Comparison of ENCODE assay signal across 13 cellular contexts in genomic region chr1:232413674-232414073, GRCh38.
"Had no signal": no experiment of that assay in that cellular context is flagged by ENCODE, and none has a peak within 500 bp of the region (broad histone marks: within the 10 kb centered on the region; RNA-seq: fewer than 3 reads in every experiment).

No MANE protein-coding gene starts in this region.

- H3K27ac ChIP-seq: foreskin keratinocyte had no signal

- DNase-seq: effector memory CD8-positive, alpha-beta T cell; erythroblast; foreskin keratinocyte; hippocampal formation; kidney glomerular epithelial cell; mammary epithelial cell; mucosa of descending colon; natural killer cell; posterior cingulate gyrus; right cardiac atrium; small intestine; stimulated activated CD4-positive, alpha-beta T cell treated with anti-CD3 and anti-CD28 coated beads, Interleukin-12 subunit alpha, Interleukin-12 subunit beta, amount 100 ng/mL, for 4 hours; stimulated activated naive CD4-positive, alpha-beta T cell treated with Interleukin-2 at 50 U/mL for 16 hours had no signal

- H3K4me3 ChIP-seq: mucosa of descending colon had no signal

- H3K27me3 ChIP-seq: foreskin keratinocyte had no signal

- ATAC-seq: effector memory CD8-positive, alpha-beta T cell; foreskin keratinocyte; mucosa of descending colon had no signal
